9 cellular contexts compared by ENCODE assay signal in genomic region chr3:138197058-138197457, GRCh38. TPM values are rescaled to one million over a fixed set of nuclear protein-coding genes. Genes with fewer than 3 reads are reported as not detected.
DNase-seq lines count a peak whose midpoint lies in the region; ATAC-seq, FAIRE-seq and TF ChIP-seq lines count a peak whose summit lies in the region.
"Had no signal": no experiment of that assay in that cellular context is flagged by ENCODE, and none has a peak within 500 bp of the region (broad histone marks: within the 10 kb centered on the region; RNA-seq: fewer than 3 reads in every experiment).

No MANE protein-coding gene starts in this region.

- H3K9me3 Mint-ChIP-seq in WTC11, result no peaks in the 10 kb centered on the region
- H3K9me3 Mint-ChIP-seq: neural crest cell had no signal

- H3K4me3 ChIP-seq in A549, result no peak overlapping the region

- ATAC-seq in A549 (peak in 1 of 2 experiments; percentile 44; a peak in 1 of 6 replicates), WTC11 (peak; percentile 80)

- H3K27ac ChIP-seq in A549, result no peak overlapping the region

- H3K9me3 ChIP-seq in A549, result no peaks in the 10 kb centered on the region

- H3K4me3 Mint-ChIP-seq in WTC11, result no peak overlapping the region
- H3K4me3 Mint-ChIP-seq: neural crest cell had no signal

- H3K27me3 Mint-ChIP-seq in WTC11 (ENCODE audit: low read depth), result no peaks in the 10 kb centered on the region

- H3K36me3 Mint-ChIP-seq in WTC11, result peaks cover 8% of the 10 kb centered on the region; the same call in 1 of the 2 replicates

- TF ChIP-seq EP300 in A549 (IDR thresholded peaks at IDR 0.05), result no peak

- POLR2A ChIA-PET in A549 (lab: Yijun Ruan, JAX), result interaction anchor here (1.5 kb wide), 1 partner anchor 10 kb away, joined by 3 read pairs; the partner anchor contains the start of gene ARMC8
- POLR2A ChIA-PET in WTC11 (lab: Charles Lee), result interaction anchor here (0.5 kb wide), 1 partner anchor 237 kb away, joined by 3 read pairs; the partner anchor contains the start of gene ESYT3
- POLR2A ChIA-PET in HEK293T (lab: Yijun Ruan, JAX), result interaction anchor here (0.8 to 2.7 kb wide), 2 partner anchors 9 to 10 kb away, joined by 3 to 9 read pairs; partner anchors contain the start of gene ARMC8

- peaks cover 6% of the 10 kb centered on the region for H3K4me1 Mint-ChIP-seq in WTC11

- CTCF ChIA-PET in A549 (lab: Yijun Ruan, JAX) (interaction anchor here (0.8 to 1.2 kb wide), 2 partner anchors 25 to 132 kb away, joined by 3 to 5 read pairs; no protein-coding TSS in a partner anchor), WTC11 (lab: Charles Lee) (interaction anchor here (0.6 to 1.4 kb wide), 4 partner anchors 59 to 135 kb away, joined by 3 to 6 read pairs (median 4); no protein-coding TSS in a partner anchor), HEK293T (lab: Yijun Ruan, JAX) (interaction anchor here (0.6 kb wide), 1 partner anchor 85 kb away, joined by 3 read pairs; no protein-coding TSS in a partner anchor)

- no peak for FAIRE-seq in A549 (lab: Jason Lieb, UNC)

- no peak overlapping the region for H3K27ac Mint-ChIP-seq in WTC11

- no peak for TF ChIP-seq CTCF in A549 (IDR thresholded peaks at IDR 0.05)
- no peak for TF ChIP-seq CTCF in WTC11 (IDR thresholded peaks at IDR 0.05)

- no peak for TF ChIP-seq POLR2A in A549 (IDR thresholded peaks at IDR 0.05; ENCODE audit: low read length)

- no peaks in the 10 kb centered on the region for H3K4me1 ChIP-seq in A549

- DNase-seq in A549 (ENCODE audit: low read depth in 1 of 2, low spot score in 1 of 2) (no peak), HK-2 (ENCODE audit: unreplicated experiment) (peak; percentile 22), WTC11 (ENCODE audit: low spot score) (peak; percentile 47), iPS-NIHi7 (ENCODE audit: extremely low spot score) (peak; percentile 63), DMS79 (lab: John Stamatoyannopoulos, UW) (no peak), HEK293T (ENCODE audit: extremely low spot score) (no peak)
- DNase-seq in stimulated activated CD4-positive, alpha-beta T cell treated with anti-CD3 and anti-CD28 coated beads, Interleukin-2, amount 100 ng/mL, for 24 hours, result no peak
- DNase-seq in activated CD4-positive, alpha-beta T cell treated with anti-CD3 and anti-CD28 coated beads, Interleukin-2, amount 50 U/mL, for 4 hours, result no peak

- H3K4me2 ChIP-seq in A549, result no peak overlapping the region

- 94% methylated on average over 5 of the region's 5 CpGs for WGBS in A549 (ENCODE audit: missing lambda C conversion rate)

- TF ChIP-seq RAD21 in A549 (conservative IDR thresholded peaks at IDR 0.05 in 1 of 2, IDR thresholded peaks at IDR 0.05 in 1 of 2), result no peak

TF ChIP-seq in A549, 52 proteins besides CTCF, POLR2A, EP300 and RAD21:
- TF ChIP-seq, protein P1, sequence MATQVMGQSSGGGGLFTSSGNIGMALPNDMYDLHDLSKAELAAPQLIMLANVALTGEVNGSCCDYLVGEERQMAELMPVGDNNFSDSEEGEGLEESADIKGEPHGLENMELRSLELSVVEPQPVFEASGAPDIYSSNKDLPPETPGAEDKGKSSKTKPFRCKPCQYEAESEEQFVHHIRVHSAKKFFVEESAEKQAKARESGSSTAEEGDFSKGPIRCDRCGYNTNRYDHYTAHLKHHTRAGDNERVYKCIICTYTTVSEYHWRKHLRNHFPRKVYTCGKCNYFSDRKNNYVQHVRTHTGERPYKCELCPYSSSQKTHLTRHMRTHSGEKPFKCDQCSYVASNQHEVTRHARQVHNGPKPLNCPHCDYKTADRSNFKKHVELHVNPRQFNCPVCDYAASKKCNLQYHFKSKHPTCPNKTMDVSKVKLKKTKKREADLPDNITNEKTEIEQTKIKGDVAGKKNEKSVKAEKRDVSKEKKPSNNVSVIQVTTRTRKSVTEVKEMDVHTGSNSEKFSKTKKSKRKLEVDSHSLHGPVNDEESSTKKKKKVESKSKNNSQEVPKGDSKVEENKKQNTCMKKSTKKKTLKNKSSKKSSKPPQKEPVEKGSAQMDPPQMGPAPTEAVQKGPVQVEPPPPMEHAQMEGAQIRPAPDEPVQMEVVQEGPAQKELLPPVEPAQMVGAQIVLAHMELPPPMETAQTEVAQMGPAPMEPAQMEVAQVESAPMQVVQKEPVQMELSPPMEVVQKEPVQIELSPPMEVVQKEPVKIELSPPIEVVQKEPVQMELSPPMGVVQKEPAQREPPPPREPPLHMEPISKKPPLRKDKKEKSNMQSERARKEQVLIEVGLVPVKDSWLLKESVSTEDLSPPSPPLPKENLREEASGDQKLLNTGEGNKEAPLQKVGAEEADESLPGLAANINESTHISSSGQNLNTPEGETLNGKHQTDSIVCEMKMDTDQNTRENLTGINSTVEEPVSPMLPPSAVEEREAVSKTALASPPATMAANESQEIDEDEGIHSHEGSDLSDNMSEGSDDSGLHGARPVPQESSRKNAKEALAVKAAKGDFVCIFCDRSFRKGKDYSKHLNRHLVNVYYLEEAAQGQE (IDR thresholded peaks at IDR 0.05), result peak; percentile 78
- TF ChIP-seq RARB (CRISPR knock-in tag; IDR thresholded peaks at IDR 0.05), result no peak

TF ChIP-seq in WTC11, 78 proteins besides CTCF, POLR2A, EP300 and RAD21:
- TF ChIP-seq OVOL2 (CRISPR knock-in tag; IDR thresholded peaks at IDR 0.05; ENCODE audit: borderline replicate concordance), result no peak
- TF ChIP-seq, protein P2, sequence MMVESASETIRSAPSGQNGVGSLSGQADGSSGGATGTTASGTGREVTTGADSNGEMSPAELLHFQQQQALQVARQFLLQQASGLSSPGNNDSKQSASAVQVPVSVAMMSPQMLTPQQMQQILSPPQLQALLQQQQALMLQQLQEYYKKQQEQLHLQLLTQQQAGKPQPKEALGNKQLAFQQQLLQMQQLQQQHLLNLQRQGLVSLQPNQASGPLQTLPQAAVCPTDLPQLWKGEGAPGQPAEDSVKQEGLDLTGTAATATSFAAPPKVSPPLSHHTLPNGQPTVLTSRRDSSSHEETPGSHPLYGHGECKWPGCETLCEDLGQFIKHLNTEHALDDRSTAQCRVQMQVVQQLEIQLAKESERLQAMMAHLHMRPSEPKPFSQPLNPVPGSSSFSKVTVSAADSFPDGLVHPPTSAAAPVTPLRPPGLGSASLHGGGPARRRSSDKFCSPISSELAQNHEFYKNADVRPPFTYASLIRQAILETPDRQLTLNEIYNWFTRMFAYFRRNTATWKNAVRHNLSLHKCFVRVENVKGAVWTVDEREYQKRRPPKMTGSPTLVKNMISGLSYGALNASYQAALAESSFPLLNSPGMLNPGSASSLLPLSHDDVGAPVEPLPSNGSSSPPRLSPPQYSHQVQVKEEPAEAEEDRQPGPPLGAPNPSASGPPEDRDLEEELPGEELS (CRISPR knock-in tag; IDR thresholded peaks at IDR 0.05), result 0 out of 2 replicates have a peak, but pooled peaks have one; percentile 15
- 0 out of 2 replicates have a peak, but pooled peaks have one; percentile 22 for TF ChIP-seq ETV6 (CRISPR knock-in tag; IDR thresholded peaks at IDR 0.05)

TF ChIP-seq in HEK293T, 16 proteins besides CTCF, POLR2A, EP300 and RAD21:
- TF ChIP-seq SP1 (IDR thresholded peaks at IDR 0.05) (no peak), PKNOX1 (IDR thresholded peaks at IDR 0.05) (no peak), ELF4 (IDR thresholded peaks at IDR 0.05) (no peak), SUZ12 (IDR thresholded peaks at IDR 0.05) (no peak), TARDBP (IDR thresholded peaks at IDR 0.05) (no peak), NFRKB (IDR thresholded peaks at IDR 0.05) (no peak), LEF1 (IDR thresholded peaks at IDR 0.05; ENCODE audit: borderline replicate concordance) (no peak), CTBP1 (IDR thresholded peaks at IDR 0.05; ENCODE audit: borderline replicate concordance) (no peak), FOXA1 (IDR thresholded peaks at IDR 0.05) (no peak), FOXK2 (IDR thresholded peaks at IDR 0.05) (no peak), HDGF (IDR thresholded peaks at IDR 0.05; ENCODE audit: borderline replicate concordance) (no peak), ZNF384 (IDR thresholded peaks at IDR 0.05) (no peak), FOXM1 (IDR thresholded peaks at IDR 0.05; ENCODE audit: borderline replicate concordance) (no peak), ARNT (IDR thresholded peaks at IDR 0.05) (no peak), BHLHE40 (IDR thresholded peaks at IDR 0.05; ENCODE audit: borderline replicate concordance) (no peak), L3MBTL2 (conservative IDR thresholded peaks at IDR 0.05) (no peak)

RNA-seq across cellular contexts. Expression of gene ARMC8, which starts 10.0 kb away (rescaled TPM):
- polyA plus RNA-seq in A549 (2011; rRNA removed) (45.7 and 59.3 TPM in 2 replicates), A549 (2017; fragmentation: RNase III; extraction: RNeasy Plus Mini Kit Qiagen cat#74134 plus additional on column Dnase treatment) (20.2 to 25.6 TPM (median 23.1 TPM) in 3 replicates)
- polyA plus RNA-seq in A549 (2012; cell fraction: cytosol; rRNA removed), result 31.1 and 33.0 TPM in 2 replicates
- polyA plus RNA-seq in A549 (2012; cell fraction: nucleus; rRNA removed), result 17.5 and 21.7 TPM in 2 replicates
- 123 and 127 TPM in 2 replicates for polyA minus RNA-seq in A549 (2011; rRNA and poly(A)+ RNA removed)
- total RNA-seq in WTC11 (2021), result 38.6 to 44.9 TPM (median 38.7 TPM) in 3 replicates

RNA-seq across cellular contexts. Expression of gene DBR1, which starts 22.3 kb away (rescaled TPM):
- 11.1 and 14.2 TPM in 2 replicates for polyA plus RNA-seq in A549 (2011; rRNA removed)
- polyA plus RNA-seq in A549 (2012; cell fraction: cytosol; rRNA removed), result 8.2 and 9.0 TPM in 2 replicates
- polyA plus RNA-seq in A549 (2012; cell fraction: nucleus; rRNA removed), result 5.8 and 7.2 TPM in 2 replicates
- 11.7 to 13.5 TPM (median 13.2 TPM) in 3 replicates for polyA plus RNA-seq in A549 (2017; fragmentation: RNase III; extraction: RNeasy Plus Mini Kit Qiagen cat#74134 plus additional on column Dnase treatment)
- 5.7 and 5.8 TPM in 2 replicates for polyA minus RNA-seq in A549 (2011; rRNA and poly(A)+ RNA removed)
- total RNA-seq in WTC11 (2021), result 18.8 to 20.6 TPM (median 19.3 TPM) in 3 replicates

Comparison
In these comparisons a context has a peak if more than half of its experiments do, and no peak if none do; other contexts are left out.
1. DNase-seq: peak in HK-2 (single experiment), WTC11 (single experiment) and iPS-NIHi7 (single experiment); none in A549 (0 of 2), DMS79 (single experiment), stimulated activated CD4-positive, alpha-beta T cell treated with anti-CD3 and anti-CD28 coated beads, Interleukin-2, amount 100 ng/mL, for 24 hours (0 of 2), HEK293T (single experiment) and activated CD4-positive, alpha-beta T cell treated with anti-CD3 and anti-CD28 coated beads, Interleukin-2, amount 50 U/mL, for 4 hours (0 of 2).